In the genomic region with DNA sequence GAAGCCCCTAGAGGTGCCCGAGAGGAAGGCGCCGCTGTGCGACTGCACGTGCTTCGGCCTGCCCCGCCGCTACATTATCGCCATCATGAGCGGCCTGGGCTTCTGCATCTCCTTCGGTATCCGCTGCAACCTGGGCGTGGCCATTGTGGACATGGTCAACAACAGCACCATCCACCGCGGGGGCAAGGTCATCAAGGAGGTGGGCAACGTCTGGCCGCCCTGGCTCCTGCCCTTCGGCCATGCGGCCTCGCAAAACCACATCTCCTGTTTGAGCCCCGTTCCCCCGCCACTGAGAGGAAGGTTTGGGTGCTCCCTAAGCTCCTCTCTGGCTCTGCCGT, we compare ENCODE assay signal across 19 cellular contexts. TPM values are rescaled to one million over a fixed set of nuclear protein-coding genes. Genes with fewer than 3 reads are reported as not detected.
DNase-seq lines count a peak whose midpoint lies in the region; ATAC-seq, FAIRE-seq and TF ChIP-seq lines count a peak whose summit lies in the region.
"Had no signal": no experiment of that assay in that cellular context is flagged by ENCODE, and none has a peak within 500 bp of the region (broad histone marks: within the 10 kb centered on the region; RNA-seq: fewer than 3 reads in every experiment).

No MANE protein-coding gene starts in this region.

- H3K9ac ChIP-seq in ES-I3 (ENCODE audit: low read depth, low read length) (peak overlapping the region; percentile 45; the same call in 1 of the 2 replicates), HUES48 (ENCODE audit: low read depth, low read length) (no peak overlapping the region), H1 (replicated peaks in 1 of 4; ENCODE audit: extremely low read depth in 1 of 4, low read depth in 3 of 4, low read length in 3 of 4) (no peak overlapping the region), iPS-20b (ENCODE audit: low read depth, low read length) (no peak overlapping the region)
- H3K9ac ChIP-seq: KMS-11 had no signal

- H3K27me3 ChIP-seq in HUES48 (ENCODE audit: control insufficient read depth, insufficient read depth, low read length) (peaks cover 84% of the 10 kb centered on the region), H1 (replicated peaks in 1 of 4; ENCODE audit: control insufficient read depth in 3 of 4, extremely low read depth in 1 of 4, insufficient read depth in 3 of 4, low read length in 3 of 4) (peaks cover 8 to 50% (median 31%) of the 10 kb centered on the region in 4 experiments; a peak in 6 of 7 replicates), iPS-20b (ENCODE audit: insufficient read depth, low read length) (peaks cover 89% of the 10 kb centered on the region)

- no peak overlapping the region for H3K23ac ChIP-seq in H1 (ENCODE audit: insufficient read length)

- H3K18ac ChIP-seq in H1 (ENCODE audit: extremely low read depth, low read length): peak overlapping the region; percentile 67; the same call in 1 of the 2 replicates

- H3K4ac ChIP-seq in H1 (replicated peaks; ENCODE audit: insufficient read length, low read depth, low read length): peak overlapping the region; percentile 13

- H3K79me1 ChIP-seq in H1 (ENCODE audit: low read depth, low read length): no peaks in the 10 kb centered on the region

- peak overlapping the region; percentile 69 for H3K4me3 ChIP-seq in HUES48 (ENCODE audit: low read depth, low read length)
- H3K4me3 ChIP-seq in H1 (ENCODE audit: extremely low read depth in 1 of 4, insufficient read depth in 2 of 4, low read depth in 3 of 4, low read length in 4 of 4): peak overlapping the region; percentile 29 to 58 (median 42); a peak in 5 of 8 replicates
- peak overlapping the region; percentile 64 for H3K4me3 ChIP-seq in iPS-20b (ENCODE audit: low read length)

- WGBS in H1 (ENCODE audit: extremely low coverage in 1 of 2, insufficient coverage in 1 of 2, insufficient read length in 1 of 2, insufficient replicate concordance in 2 of 2, low coverage in 1 of 2, low lambda C conversion rate in 2 of 2, missing lambda C conversion rate in 1 of 2), 2 experiments: 44% methylated on average over 23 of the region's 23 CpGs; no CpG with 5 or more reads in 1 of the 2 experiments

- POLR2A ChIA-PET in H1 (lab: Charles Lee; ENCODE audit: partially characterized antibody): interaction anchor here (1.2 kb wide), 1 partner anchor 108 kb away, joined by 3 read pairs; no protein-coding TSS in a partner anchor

- H4K91ac ChIP-seq in H1 (replicated peaks; ENCODE audit: insufficient read length, low read length): peak overlapping the region; percentile 75

- H3K4me1 ChIP-seq in ES-I3 (ENCODE audit: insufficient read depth, low read length) (peaks cover 13% of the 10 kb centered on the region; the same call in 1 of the 2 replicates), HUES48 (ENCODE audit: control insufficient read depth, insufficient read depth, low read length) (peaks cover 52% of the 10 kb centered on the region), H1 (replicated peaks in 1 of 4; ENCODE audit: control insufficient read depth in 3 of 4, insufficient read depth in 4 of 4, low read length in 3 of 4) (peaks cover 15 to 24% (median 21%) of the 10 kb centered on the region in 4 experiments), iPS-20b (ENCODE audit: insufficient read depth, low read length) (peaks cover 27% of the 10 kb centered on the region)

- DNase-seq in H1 (ENCODE audit: low read depth in 1 of 2, low spot score in 2 of 2) (peak in 1 of 2 experiments; percentile 58), D721Med (ENCODE audit: insufficient read length, low spot score) (no peak)
- DNase-seq: ACHN; CD4-positive, CD25-positive, alpha-beta regulatory T cell; GF-D8; HCEC 1CT; NCI-H1092; NCI-H446 treated with DMSO at 0.1 percent for 48 hours; NCI-H748 treated with DMSO at 0.1 percent for 48 hours; PC-3 had no signal

- peak overlapping the region; percentile 46; the same call in 1 of the 2 replicates for H2AFZ ChIP-seq in H1 (ENCODE audit: low read length)

- CTCF ChIA-PET in H1 (lab: Charles Lee; ENCODE audit: partially characterized antibody): interaction anchor here (0.8 to 1.5 kb wide), 7 partner anchors 10 to 219 kb away, joined by 3 to 4 read pairs (median 3); no protein-coding TSS in a partner anchor

- peaks cover 34% of the 10 kb centered on the region for H3K23me2 ChIP-seq in H1 (ENCODE audit: low read depth, low read length)

- H3K79me2 ChIP-seq in H1 (ENCODE audit: control insufficient read depth in 1 of 2, insufficient read depth in 2 of 2, low read length in 2 of 2): no peaks in the 10 kb centered on the region

- H4K5ac ChIP-seq in H1 (ENCODE audit: insufficient read length, low read depth, low read length): no peak overlapping the region

- TF ChIP-seq CTCF in H1 (IDR thresholded peaks at IDR 0.05; ENCODE audit: control extremely low read depth in 1 of 3, insufficient read depth in 1 of 3, low read depth in 1 of 3, low read length in 3 of 3) (peak in 2 of 3 experiments; percentile 14 to 17; a peak in 2 of 4 replicates), D721Med (IDR thresholded peaks at IDR 0.05; ENCODE audit: insufficient read depth, missing control alignments) (no peak)

- peak overlapping the region; percentile 89 for H4K8ac ChIP-seq in H1 (ENCODE audit: extremely low read depth, insufficient read depth, low read length)

- H3K14ac ChIP-seq in H1 (ENCODE audit: insufficient read length): no peak overlapping the region

- H3K9me3 ChIP-seq in ES-I3 (ENCODE audit: control insufficient read depth, insufficient read depth, low read length) (no peaks in the 10 kb centered on the region), HUES48 (ENCODE audit: control insufficient read depth, insufficient read depth, low read length) (no peaks in the 10 kb centered on the region), H1 (ENCODE audit: insufficient read depth in 2 of 2, low read depth in 1 of 2, low read length in 1 of 2) (no peaks in the 10 kb centered on the region), iPS-20b (ENCODE audit: insufficient read depth, low read depth, low read length) (no peaks in the 10 kb centered on the region)

- H3K56ac ChIP-seq in H1 (replicated peaks; ENCODE audit: insufficient read length, low read depth, low read length): no peak overlapping the region

- H3K4me2 ChIP-seq in H1 (ENCODE audit: insufficient read depth in 1 of 2, low read depth in 2 of 2, low read length in 2 of 2): peak overlapping the region; percentile 75 to 97
- H3K4me2 ChIP-seq: KMS-11 had no signal

- H2BK12ac ChIP-seq in H1 (ENCODE audit: low read depth, low read length): peak overlapping the region; percentile 32

- ATAC-seq in GM18505 (IDR thresholded peaks at IDR 0.05; ENCODE audit: unreplicated experiment) (no peak), HG02938 (IDR thresholded peaks at IDR 0.05; ENCODE audit: unreplicated experiment) (no peak), HG03135 (IDR thresholded peaks at IDR 0.05; ENCODE audit: unreplicated experiment) (no peak)
- ATAC-seq: PC-3 had no signal

- H2BK120ac ChIP-seq in H1 (replicated peaks; ENCODE audit: low read depth, low read length): peak overlapping the region; percentile 6

- H3K36me3 ChIP-seq in ES-I3 (ENCODE audit: insufficient read depth, low read length) (no peaks in the 10 kb centered on the region), HUES48 (ENCODE audit: control insufficient read depth, insufficient read depth, low read length) (no peaks in the 10 kb centered on the region), H1 (ENCODE audit: control insufficient read depth in 2 of 4, insufficient read depth in 4 of 4, low read length in 3 of 4) (no peaks in the 10 kb centered on the region), iPS-20b (ENCODE audit: insufficient read depth, low read depth, low read length) (no peaks in the 10 kb centered on the region)

- H2BK20ac ChIP-seq in H1 (ENCODE audit: low read length): peak overlapping the region; percentile 13; the same call in 1 of the 2 replicates

- no peaks in the 10 kb centered on the region for H4K20me1 ChIP-seq in H1 (replicated peaks in 1 of 2; ENCODE audit: control insufficient read depth in 1 of 2, insufficient read depth in 2 of 2, low read length in 2 of 2)

- H2BK15ac ChIP-seq in H1 (ENCODE audit: low read length): peak overlapping the region; percentile 83

- no peak for FAIRE-seq in H1 (lab: Jason Lieb, UNC)
- FAIRE-seq in D721Med (lab: Jason Lieb, UNC): no peak

- no peak overlapping the region for H2AK5ac ChIP-seq in H1 (ENCODE audit: low read depth, low read length)

- TF ChIP-seq RAD21 in H1 (IDR thresholded peaks at IDR 0.05 in 1 of 2, conservative IDR thresholded peaks at IDR 0.05 in 1 of 2; ENCODE audit: low read depth in 2 of 2, low read length in 2 of 2): no peak

- no peak for TF ChIP-seq POLR2A in H1 (IDR thresholded peaks at IDR 0.05; ENCODE audit: control extremely low read depth in 1 of 2, low read depth in 2 of 2, low read length in 2 of 2)
- TF ChIP-seq POLR2A in GM18505 (IDR thresholded peaks at IDR 0.05; ENCODE audit: borderline replicate concordance, extremely low read depth, insufficient read depth, insufficient read length): no peak

- no peak overlapping the region for H3K27ac ChIP-seq in HUES48 (ENCODE audit: low read depth, low read length)
- H3K27ac ChIP-seq in H1 (ENCODE audit: low read depth, low read length): no peak overlapping the region
- H3K27ac ChIP-seq in iPS-20b (ENCODE audit: low read length): no peak overlapping the region
- H3K27ac ChIP-seq: HL-60, KMS-11 had no signal

- no peak for TF ChIP-seq EP300 in H1 (IDR thresholded peaks at IDR 0.05; ENCODE audit: borderline replicate concordance in 1 of 2, low read depth in 2 of 2, low read length in 2 of 2)

- peak overlapping the region; percentile 18; the same call in 1 of the 2 replicates for H2BK5ac ChIP-seq in H1 (ENCODE audit: low read depth, low read length)

TF ChIP-seq in H1, 55 proteins besides CTCF, POLR2A, EP300 and RAD21 (continues in another document):
- TF ChIP-seq MAFK (IDR thresholded peaks at IDR 0.05; ENCODE audit: low read depth, low read length) (no peak), KDM4A (IDR thresholded peaks at IDR 0.05; ENCODE audit: low read depth, low read length, severe bottlenecking) (peak; percentile 7), YY1 (IDR thresholded peaks at IDR 0.05; ENCODE audit: low read depth, low read length) (0 out of 2 replicates have a peak, but pooled peaks have one; percentile 28)
- TF ChIP-seq, protein P1, sequence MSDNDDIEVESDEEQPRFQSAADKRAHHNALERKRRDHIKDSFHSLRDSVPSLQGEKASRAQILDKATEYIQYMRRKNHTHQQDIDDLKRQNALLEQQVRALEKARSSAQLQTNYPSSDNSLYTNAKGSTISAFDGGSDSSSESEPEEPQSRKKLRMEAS (IDR thresholded peaks at IDR 0.05): peak; percentile 94

RNA-seq across cellular contexts. Expression of a gene that starts 3.4 kb away (rescaled TPM):
- total RNA-seq in H1 (2021; fragmentation: NEBNext Ultra II Directional; extraction: Animal tissue kit (Norgen Biotek cat#: 25700)): 0.73 and 1.6 TPM in 2 replicates
- polyA plus RNA-seq in H1 (2011; rRNA removed): 0.06 and 0.24 TPM in 2 replicates
- polyA plus RNA-seq in H1 (2011; cell fraction: cytosol; rRNA removed): 0.06 TPM
- polyA plus RNA-seq in H1 (2011; cell fraction: nucleus; rRNA removed): 0.54 TPM
- polyA plus RNA-seq in H1 (2012, experiment 1 of 2): 0.34 to 0.76 TPM (median 0.36 TPM) in 4 replicates
- 0.04 TPM for polyA plus RNA-seq in H1 (2012, experiment 2 of 2)
- 0.77 TPM for polyA plus RNA-seq in H1 (2013, experiment 1 of 2)
- polyA plus RNA-seq in H1 (2013, experiment 2 of 2): 1.3 TPM
- polyA minus RNA-seq in H1 (2011; rRNA and poly(A)+ RNA removed): 0.16 and 1.2 TPM in 2 replicates
- not detected for polyA minus RNA-seq in H1 (2011; cell fraction: cytosol; rRNA and poly(A)+ RNA removed)
- 2.9 TPM for polyA minus RNA-seq in H1 (2011; cell fraction: nucleus; rRNA and poly(A)+ RNA removed)
- total RNA-seq: CD4-positive, CD25-positive, alpha-beta regulatory T cell; MCF 10A; PC-3 had no signal
- polyA plus RNA-seq: CD4-positive, CD25-positive, alpha-beta regulatory T cell had no signal
